In genomic region chr9:92115977-92116285, GRCh38 we compare ENCODE assay signal across 8 cellular contexts. TPM values are rescaled to one million over a fixed set of nuclear protein-coding genes. Genes with fewer than 3 reads are reported as not detected.
DNase-seq lines count a peak whose midpoint lies in the region; ATAC-seq and TF ChIP-seq lines count a peak whose summit lies in the region.

No MANE protein-coding gene starts in this region.

- H3K27ac Mint-ChIP-seq in activated naive CD4-positive, alpha-beta T cell treated with anti-CD3 and anti-CD28 coated beads, Interleukin-2, amount 50 U/mL, for 24 hours = peak overlapping the region; percentile 95
- peak overlapping the region; percentile 98 for H3K27ac Mint-ChIP-seq in activated naive CD8-positive, alpha-beta T cell treated with anti-CD3 and anti-CD28 coated beads for 36 hours
- H3K27ac Mint-ChIP-seq in type B pancreatic cell = peak overlapping the region; percentile 99

- H3K36me3 Mint-ChIP-seq in activated naive CD4-positive, alpha-beta T cell treated with anti-CD3 and anti-CD28 coated beads, Interleukin-2, amount 50 U/mL, for 24 hours = peaks cover 9% of the 10 kb centered on the region
- H3K36me3 Mint-ChIP-seq in activated naive CD8-positive, alpha-beta T cell treated with anti-CD3 and anti-CD28 coated beads for 36 hours = peaks cover 14% of the 10 kb centered on the region
- H3K36me3 Mint-ChIP-seq in type B pancreatic cell = peaks cover 14% of the 10 kb centered on the region

- H3K27me3 ChIP-seq in right lobe of liver = no peaks in the 10 kb centered on the region

- DNase-seq in activated naive CD4-positive, alpha-beta T cell treated with anti-CD3 and anti-CD28 coated beads, Interleukin-2, amount 50 U/mL, for 16 hours = no peak
- no peak for DNase-seq in activated naive CD8-positive, alpha-beta T cell treated with anti-CD3 and anti-CD28 coated beads for 36 hours
- DNase-seq in right lobe of liver (no peak), type B pancreatic cell (ENCODE audit: extremely low spot score, unreplicated experiment) (no peak), NCI-H1436 treated with DMSO at 0.1 percent for 48 hours (lab: John Stamatoyannopoulos, UW) (no peak)

- H3K4me3 ChIP-seq in right lobe of liver = peak overlapping the region; percentile 79 to 89 (median 88)

- intact Hi-C loops in right lobe of liver (cut with DNase I) = no loop called here

- H3K4me1 ChIP-seq in right lobe of liver = peaks cover 0 to 10% (median 4%) of the 10 kb centered on the region in 4 donors

- no peak for TF ChIP-seq POLR2A in right lobe of liver (IDR thresholded peaks at IDR 0.05)

- H3K27me3 Mint-ChIP-seq in activated naive CD4-positive, alpha-beta T cell treated with anti-CD3 and anti-CD28 coated beads, Interleukin-2, amount 50 U/mL, for 24 hours = no peaks in the 10 kb centered on the region
- no peaks in the 10 kb centered on the region for H3K27me3 Mint-ChIP-seq in activated naive CD8-positive, alpha-beta T cell treated with anti-CD3 and anti-CD28 coated beads for 36 hours
- H3K27me3 Mint-ChIP-seq in type B pancreatic cell = peaks cover 14% of the 10 kb centered on the region

- peak overlapping the region; percentile 80 to 85 (median 83) for H3K27ac ChIP-seq in right lobe of liver

- peaks cover 0 to 15% (median 0%) of the 10 kb centered on the region in 4 donors for H3K36me3 ChIP-seq in right lobe of liver

- peaks cover 39% of the 10 kb centered on the region for H3K4me1 Mint-ChIP-seq in activated naive CD4-positive, alpha-beta T cell treated with anti-CD3 and anti-CD28 coated beads, Interleukin-2, amount 50 U/mL, for 24 hours
- H3K4me1 Mint-ChIP-seq in activated naive CD8-positive, alpha-beta T cell treated with anti-CD3 and anti-CD28 coated beads for 36 hours = peaks cover 21% of the 10 kb centered on the region
- peaks cover 9% of the 10 kb centered on the region for H3K4me1 Mint-ChIP-seq in type B pancreatic cell (ENCODE audit: unreplicated experiment)

- no peaks in the 10 kb centered on the region for H3K9me3 Mint-ChIP-seq in activated naive CD4-positive, alpha-beta T cell treated with anti-CD3 and anti-CD28 coated beads, Interleukin-2, amount 50 U/mL, for 24 hours
- H3K9me3 Mint-ChIP-seq in activated naive CD8-positive, alpha-beta T cell treated with anti-CD3 and anti-CD28 coated beads for 36 hours = no peaks in the 10 kb centered on the region
- H3K9me3 Mint-ChIP-seq in type B pancreatic cell = no peaks in the 10 kb centered on the region

- no peaks in the 10 kb centered on the region for H3K9me3 ChIP-seq in right lobe of liver

- TF ChIP-seq CTCF in right lobe of liver (IDR thresholded peaks at IDR 0.05) = no peak
- no peak for TF ChIP-seq CTCF in type B pancreatic cell (conservative IDR thresholded peaks at IDR 0.05)

- H3K4me3 Mint-ChIP-seq in activated naive CD4-positive, alpha-beta T cell treated with anti-CD3 and anti-CD28 coated beads, Interleukin-2, amount 50 U/mL, for 24 hours = peak overlapping the region; percentile 92
- peak overlapping the region; percentile 97 for H3K4me3 Mint-ChIP-seq in activated naive CD8-positive, alpha-beta T cell treated with anti-CD3 and anti-CD28 coated beads for 36 hours
- H3K4me3 Mint-ChIP-seq in type B pancreatic cell = peak overlapping the region; percentile 98

- WGBS in right lobe of liver (ENCODE audit: insufficient coverage, low coverage, low lambda C conversion rate, missing lambda C conversion rate) = 62% methylated on average over 4 of the region's 4 CpGs

- ATAC-seq in right lobe of liver (no peak), HG03439 (IDR thresholded peaks at IDR 0.05; ENCODE audit: unreplicated experiment) (no peak)
- ATAC-seq in activated CD4-positive, CD25-positive, alpha-beta regulatory T cell treated with anti-CD3 and anti-CD28 coated beads, Interleukin-2, amount 50 U/mL, for 24 hours = no peak

RNA-seq across cellular contexts. Expression of gene SPTLC1, which starts 0.7 kb away (rescaled TPM):
- total RNA-seq in activated naive CD8-positive, alpha-beta T cell treated with anti-CD3 and anti-CD28 coated beads for 36 hours = 10 to 100 TPM; 49.1 to 54.5 TPM
- total RNA-seq in right lobe of liver (10 to 100 TPM; 12.4 to 25.3 (median 19.3) TPM), type B pancreatic cell (ENCODE audit: low replicate concordance) (66.1 and 78.1 TPM in 2 replicates)
